9 cellular contexts compared by ENCODE assay signal in genomic region chr11:111976614-111977140, GRCh38. TPM values are rescaled to one million over a fixed set of nuclear protein-coding genes. Genes with fewer than 3 reads are reported as not detected.
A peak's percentile ranks its signal among the peaks of the same experiment; 100 is the strongest.
DNase-seq lines count a peak whose midpoint lies in the region; ATAC-seq lines count a peak whose summit lies in the region.
"Had no signal": no experiment of that assay in that cellular context is flagged by ENCODE, and none has a peak within 500 bp of the region (broad histone marks: within the 10 kb centered on the region; RNA-seq: fewer than 3 reads in every experiment).

No MANE protein-coding gene starts in this region.

- H3K36me3 ChIP-seq in NT2/D1 (ENCODE audit: insufficient read depth, insufficient read length, low read length) (no peaks in the 10 kb centered on the region), esophagus (ENCODE audit: control insufficient read depth in 2 of 2, insufficient read depth in 2 of 2, low read length in 1 of 2) (no peaks in the 10 kb centered on the region)

- peaks cover 2 to 9% (median 9%) of the 10 kb centered on the region in 4 donors for H3K4me1 Mint-ChIP-seq in naive thymus-derived CD8-positive, alpha-beta T cell

- POLR2A ChIA-PET in naive thymus-derived CD8-positive, alpha-beta T cell (lab: Charles Lee) = interaction anchor here (0.6 kb wide), 1 partner anchor 58 kb away, joined by 3 read pairs; no protein-coding TSS in a partner anchor

- H3K27ac Mint-ChIP-seq in naive thymus-derived CD8-positive, alpha-beta T cell = no peak overlapping the region

- H3K4me3 ChIP-seq in NT2/D1 (ENCODE audit: insufficient read length, low read depth) = peak overlapping the region; percentile 43
- H3K4me3 ChIP-seq in esophagus (ENCODE audit: low read depth in 1 of 2, low read length in 2 of 2) = peak overlapping the region in 1 of 2 donors; percentile 50

- H3K9ac ChIP-seq in NT2/D1 (ENCODE audit: insufficient read length, low read depth) = peak overlapping the region; percentile 81

- 21 to 32% methylated on average over 23 of the region's 23 CpGs for WGBS in esophagus, 2 donors

- no peak for ATAC-seq in naive thymus-derived CD8-positive, alpha-beta T cell
- ATAC-seq in GM21825 (IDR thresholded peaks at IDR 0.05; ENCODE audit: unreplicated experiment) = no peak

- H3K9me3 ChIP-seq in NT2/D1 (ENCODE audit: insufficient read depth, low read length) (no peaks in the 10 kb centered on the region), esophagus (ENCODE audit: control insufficient read depth in 2 of 2, insufficient read depth in 1 of 2, low read depth in 1 of 2, low read length in 1 of 2) (no peaks in the 10 kb centered on the region)

- H3K9me3 Mint-ChIP-seq in naive thymus-derived CD8-positive, alpha-beta T cell = no peaks in the 10 kb centered on the region

- H3K36me3 Mint-ChIP-seq in naive thymus-derived CD8-positive, alpha-beta T cell = peaks cover 0 to 3% (median 2%) of the 10 kb centered on the region in 3 donors

- H3K27me3 Mint-ChIP-seq in naive thymus-derived CD8-positive, alpha-beta T cell = peaks cover 11 to 32% (median 24%) of the 10 kb centered on the region in 5 donors

- in situ Hi-C loops in ACHN (cut with HindIII; ENCODE audit: low pct_ligation_motif_present, low pct_unique_long_range_greater_than_20kb, low sequenced_read_pairs) = no loop called here

- H3K27me3 ChIP-seq in NT2/D1 (ENCODE audit: insufficient read depth, insufficient read length) (no peaks in the 10 kb centered on the region), esophagus (ENCODE audit: control insufficient read depth in 1 of 2, insufficient read depth in 2 of 2, low read length in 2 of 2) (no peaks in the 10 kb centered on the region)

- peak; percentile 25 for DNase-seq in ACHN
- no peak for DNase-seq in NT2/D1 (ENCODE audit: low read depth, low spot score)
- DNase-seq in naive thymus-derived CD8-positive, alpha-beta T cell = no peak
- no peak for DNase-seq in NCI-H1417 (lab: John Stamatoyannopoulos, UW)
- no peak for DNase-seq in stimulated activated CD4-positive, alpha-beta T cell treated with anti-CD3 and anti-CD28 coated beads, Interleukin-15, amount 100 ng/mL, for 24 hours
- no peak for DNase-seq in DMS153 treated with DMSO at 0.1 percent for 48 hours (lab: John Stamatoyannopoulos, UW; ENCODE audit: unreplicated experiment)
- DNase-seq: MV-4-11 had no signal

- H3K4me1 ChIP-seq in NT2/D1 (ENCODE audit: insufficient read depth, insufficient read length) (peaks cover 2% of the 10 kb centered on the region), esophagus (ENCODE audit: control insufficient read depth in 2 of 2, insufficient read depth in 2 of 2, low read length in 1 of 2) (peaks cover 0 to 6% of the 10 kb centered on the region in 2 donors)

- peak overlapping the region; percentile 4 to 77 (median 56) for H3K4me3 Mint-ChIP-seq in naive thymus-derived CD8-positive, alpha-beta T cell

- H3K27ac ChIP-seq in esophagus (ENCODE audit: low read depth in 2 of 2, low read length in 1 of 2) = peak overlapping the region; percentile 84 to 85

RNA-seq across cellular contexts. Expression of gene DIXDC1, which starts 39.5 kb away (rescaled TPM):
- polyA plus RNA-seq in esophagus = 1 to 10 TPM; 1.9 to 4.2 TPM
- 1 to 10 TPM in 1 of 2 experiments, under 1 TPM in 1; 0.80 to 1.2 TPM for total RNA-seq in naive thymus-derived CD8-positive, alpha-beta T cell
- polyA plus RNA-seq in naive thymus-derived CD8-positive, alpha-beta T cell = 1 to 10 TPM in 1 of 3 donors, under 1 TPM in 2; 0.27 to 5.7 (median 0.81) TPM

RNA-seq across cellular contexts. Expression of gene DLAT, which starts 48.5 kb away (rescaled TPM):
- polyA plus RNA-seq in esophagus = 10 to 100 TPM in 1 of 2 donors, 1 to 10 TPM in 1; 9.7 to 22.6 TPM
- total RNA-seq in naive thymus-derived CD8-positive, alpha-beta T cell = 10 to 100 TPM; 20.0 to 20.5 TPM
- polyA plus RNA-seq in naive thymus-derived CD8-positive, alpha-beta T cell = 10 to 100 TPM; 22.4 to 26.1 (median 24.5) TPM

RNA-seq across cellular contexts. Expression of gene C11orf52, which starts 58.0 kb away (rescaled TPM):
- polyA plus RNA-seq in esophagus = 1 to 10 TPM; 6.5 to 6.6 TPM
- not detected for total RNA-seq in naive thymus-derived CD8-positive, alpha-beta T cell
- polyA plus RNA-seq in naive thymus-derived CD8-positive, alpha-beta T cell = not detected

Comparison
In these comparisons a context has a peak if more than half of its experiments do, and no peak if none do; other contexts are left out.
1. RNA of gene C11orf52, which starts 58.0 kb away (polyA plus RNA-seq): 6.5 to 6.6 TPM in esophagus; not detected in naive thymus-derived CD8-positive, alpha-beta T cell; every median in the first group is over 4 times any median in the second.